ENCODE assay signal across 8 cellular contexts in genomic region chr19:16571283-16571682, GRCh38. TPM values are rescaled to one million over a fixed set of nuclear protein-coding genes. Genes with fewer than 3 reads are reported as not detected.
A peak's percentile ranks its signal among the peaks of the same experiment; 100 is the strongest.
DNase-seq lines count a peak whose midpoint lies in the region; ATAC-seq and TF ChIP-seq lines count a peak whose summit lies in the region.

No MANE protein-coding gene starts in this region.

- no peak for TF ChIP-seq POLR2A in transverse colon (IDR thresholded peaks at IDR 0.05)

- no peak for ATAC-seq in GM21381 (IDR thresholded peaks at IDR 0.05; ENCODE audit: unreplicated experiment)

- peaks cover 13% of the 10 kb centered on the region for H3K4me1 ChIP-seq in Caco-2
- peaks cover 16 to 34% (median 27%) of the 10 kb centered on the region in 4 donors for H3K4me1 ChIP-seq in transverse colon

- H3K4me1 Mint-ChIP-seq in Caco-2 (ENCODE audit: low read depth, unreplicated experiment), result peaks cover 6% of the 10 kb centered on the region
- H3K4me1 Mint-ChIP-seq in activated naive CD8-positive, alpha-beta T cell treated with anti-CD3 and anti-CD28 coated beads for 36 hours, result peaks cover 48% of the 10 kb centered on the region

- H3K27me3 Mint-ChIP-seq in Caco-2 (ENCODE audit: insufficient read depth, unreplicated experiment), result no peaks in the 10 kb centered on the region
- no peaks in the 10 kb centered on the region for H3K27me3 Mint-ChIP-seq in activated naive CD8-positive, alpha-beta T cell treated with anti-CD3 and anti-CD28 coated beads for 36 hours

- H3K9me3 Mint-ChIP-seq in Caco-2 (ENCODE audit: unreplicated experiment), result no peaks in the 10 kb centered on the region
- H3K9me3 Mint-ChIP-seq in activated naive CD8-positive, alpha-beta T cell treated with anti-CD3 and anti-CD28 coated beads for 36 hours, result no peaks in the 10 kb centered on the region

- BruUV-seq in Caco-2 (replicated peaks; lab: Mats Ljungman, UMichigan), result no TSS peak

- POLR2A ChIA-PET in Caco-2 (lab: Charles Lee), result no interaction called here

- peak overlapping the region; percentile 89 for H3K4me3 Mint-ChIP-seq in Caco-2 (ENCODE audit: unreplicated experiment)
- peak overlapping the region; percentile 95 for H3K4me3 Mint-ChIP-seq in activated naive CD8-positive, alpha-beta T cell treated with anti-CD3 and anti-CD28 coated beads for 36 hours

- H3K27ac Mint-ChIP-seq in Caco-2 (ENCODE audit: unreplicated experiment), result peak overlapping the region; percentile 97
- H3K27ac Mint-ChIP-seq in activated naive CD8-positive, alpha-beta T cell treated with anti-CD3 and anti-CD28 coated beads for 36 hours, result peak overlapping the region; percentile 84

- DNase-seq in Caco-2 (no peak), KBM-7 (peak; percentile 75), kidney epithelial cell (ENCODE audit: low read depth) (no peak), transverse colon (no peak), COLO829 (ENCODE audit: low spot score) (no peak)
- no peak for DNase-seq in activated naive CD8-positive, alpha-beta T cell treated with anti-CD3 and anti-CD28 coated beads for 36 hours
- DNase-seq in activated CD8-positive, alpha-beta memory T cell treated with anti-CD3 and anti-CD28 coated beads, Interleukin-2, amount 50 U/mL, for 48 hours, result no peak

- peaks cover 75% of the 10 kb centered on the region for H3K36me3 Mint-ChIP-seq in Caco-2 (ENCODE audit: insufficient read depth, unreplicated experiment)
- peaks cover 44% of the 10 kb centered on the region for H3K36me3 Mint-ChIP-seq in activated naive CD8-positive, alpha-beta T cell treated with anti-CD3 and anti-CD28 coated beads for 36 hours

- H3K36me3 ChIP-seq in Caco-2 (ENCODE audit: control insufficient read depth, insufficient read depth, low read length) (peaks cover 6% of the 10 kb centered on the region), kidney epithelial cell (ENCODE audit: control insufficient read depth, insufficient read depth, low read length) (peaks cover 3% of the 10 kb centered on the region), transverse colon (peaks cover 0 to 17% (median 3%) of the 10 kb centered on the region in 4 donors)

- H3K27me3 ChIP-seq in Caco-2 (replicated peaks; ENCODE audit: control insufficient read depth, insufficient read depth, low read length) (no peaks in the 10 kb centered on the region), kidney epithelial cell (ENCODE audit: control insufficient read depth, insufficient read depth, low read length) (no peaks in the 10 kb centered on the region), transverse colon (no peaks in the 10 kb centered on the region)

- intact Hi-C loops in Caco-2 (cut with micrococcal nuclease; ENCODE audit: unreplicated experiment), result no loop called here
- intact Hi-C loops in transverse colon (cut with DNase I; ENCODE audit: low total_unique reads), result loop anchor here (10.0 kb wide), 1 partner anchor 54 kb away; the partner anchor contains the start of gene MED26

- CTCF ChIA-PET in Caco-2 (lab: Charles Lee), result no interaction called here

- no peak for TF ChIP-seq EP300 in transverse colon (IDR thresholded peaks at IDR 0.05; ENCODE audit: low read depth)

- 0 to 7% methylated on average over 1 to 5 of the region's 6 CpGs for WGBS in transverse colon (ENCODE audit: low coverage in 1 of 2), 2 donors

- peak overlapping the region; percentile 67 for H3K4me3 ChIP-seq in Caco-2 (ENCODE audit: low read depth, low read length)
- H3K4me3 ChIP-seq in kidney epithelial cell (ENCODE audit: low read depth, low read length), result peak overlapping the region; percentile 94
- H3K4me3 ChIP-seq in transverse colon, result peak overlapping the region; percentile 77 to 93 (median 89)

- TF ChIP-seq CTCF in Caco-2 (IDR thresholded peaks at IDR 0.05; ENCODE audit: insufficient read depth in 1 of 2, low read depth in 1 of 2, low read length in 1 of 2, severe bottlenecking in 1 of 2, unreplicated experiment in 1 of 2), result no peak
- no peak for TF ChIP-seq CTCF in kidney epithelial cell (IDR thresholded peaks at IDR 0.05; ENCODE audit: insufficient read depth, low read length, poor library complexity, severe bottlenecking)
- no peak for TF ChIP-seq CTCF in transverse colon (IDR thresholded peaks at IDR 0.05)

- peak overlapping the region; percentile 88 to 92 (median 90) for H3K27ac ChIP-seq in transverse colon

- in situ Hi-C loops in KBM-7 (cut with MboI; ENCODE audit: low pct_unique_long_range_greater_than_20kb, low sequenced_read_pairs), result no loop called here
- in situ Hi-C loops in transverse colon (cut with MboI; ENCODE audit: low pct_ligation_motif_present in 1 of 4, low pct_unique_long_range_greater_than_20kb in 1 of 4, low sequenced_read_pairs in 3 of 4), result no loop called here

- no peaks in the 10 kb centered on the region for H3K9me3 ChIP-seq in Caco-2
- no peaks in the 10 kb centered on the region for H3K9me3 ChIP-seq in transverse colon

RNA-seq across cellular contexts. Expression of gene SLC35E1, which starts 0.9 kb away (rescaled TPM):
- total RNA-seq in Caco-2 (2022) (37.9 and 41.3 TPM in 2 replicates), kidney epithelial cell (60.9 and 62.8 TPM in 2 replicates), transverse colon (10 to 100 TPM; 31.0 to 56.1 (median 42.8) TPM)
- total RNA-seq in activated naive CD8-positive, alpha-beta T cell treated with anti-CD3 and anti-CD28 coated beads for 36 hours, result 10 to 100 TPM; 46.7 TPM

RNA-seq across cellular contexts. Expression of gene CHERP, which starts 29.0 kb away (rescaled TPM):
- total RNA-seq in Caco-2 (2022) (66.1 and 78.6 TPM in 2 replicates), kidney epithelial cell (10.3 and 17.2 TPM in 2 replicates), transverse colon (10 to 100 TPM; 14.4 to 54.7 (median 28.9) TPM)
- total RNA-seq in activated naive CD8-positive, alpha-beta T cell treated with anti-CD3 and anti-CD28 coated beads for 36 hours, result 10 to 100 TPM; 82.3 to 93.7 TPM

RNA-seq across cellular contexts. Expression of gene MED26, which starts 56.7 kb away (rescaled TPM):
- total RNA-seq in Caco-2 (2022), result 11.4 and 11.6 TPM in 2 replicates
- total RNA-seq in activated naive CD8-positive, alpha-beta T cell treated with anti-CD3 and anti-CD28 coated beads for 36 hours, result 10 to 100 TPM; 16.0 to 17.2 TPM
- 7.0 and 8.2 TPM in 2 replicates for total RNA-seq in kidney epithelial cell
- total RNA-seq in transverse colon, result 10 to 100 TPM in 2 of 4 donors, 1 to 10 TPM in 2; 7.8 to 15.0 (median 9.5) TPM
